1 cellular context compared by ENCODE assay signal in the genomic region with DNA sequence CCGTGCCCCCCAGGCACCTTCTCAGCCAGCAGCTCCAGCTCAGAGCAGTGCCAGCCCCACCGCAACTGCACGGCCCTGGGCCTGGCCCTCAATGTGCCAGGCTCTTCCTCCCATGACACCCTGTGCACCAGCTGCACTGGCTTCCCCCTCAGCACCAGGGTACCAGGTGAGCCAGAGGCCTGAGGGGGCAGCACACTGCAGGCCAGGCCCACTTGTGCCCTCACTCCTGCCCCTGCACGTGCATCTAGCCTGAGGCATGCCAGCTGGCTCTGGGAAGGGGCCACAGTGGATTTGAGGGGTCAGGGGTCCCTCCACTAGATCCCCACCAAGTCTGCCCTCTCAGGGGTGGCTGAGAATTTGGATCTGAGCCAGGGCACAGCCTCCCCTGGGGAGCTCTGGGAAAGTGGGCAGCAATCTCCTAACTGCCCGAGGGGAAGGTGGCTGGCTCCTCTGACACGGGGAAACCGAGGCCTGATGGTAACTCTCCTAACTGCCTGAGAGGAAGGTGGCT.
A peak's percentile ranks its signal among the peaks of the same experiment; 100 is the strongest.
TF ChIP-seq lines count a peak whose summit lies in the region.

No MANE protein-coding gene starts in this region.

TF ChIP-seq in HepG2, 621 proteins besides CTCF, POLR2A, EP300 and RAD21 (continued from another document and continues in another):
- TF ChIP-seq, protein P1, sequence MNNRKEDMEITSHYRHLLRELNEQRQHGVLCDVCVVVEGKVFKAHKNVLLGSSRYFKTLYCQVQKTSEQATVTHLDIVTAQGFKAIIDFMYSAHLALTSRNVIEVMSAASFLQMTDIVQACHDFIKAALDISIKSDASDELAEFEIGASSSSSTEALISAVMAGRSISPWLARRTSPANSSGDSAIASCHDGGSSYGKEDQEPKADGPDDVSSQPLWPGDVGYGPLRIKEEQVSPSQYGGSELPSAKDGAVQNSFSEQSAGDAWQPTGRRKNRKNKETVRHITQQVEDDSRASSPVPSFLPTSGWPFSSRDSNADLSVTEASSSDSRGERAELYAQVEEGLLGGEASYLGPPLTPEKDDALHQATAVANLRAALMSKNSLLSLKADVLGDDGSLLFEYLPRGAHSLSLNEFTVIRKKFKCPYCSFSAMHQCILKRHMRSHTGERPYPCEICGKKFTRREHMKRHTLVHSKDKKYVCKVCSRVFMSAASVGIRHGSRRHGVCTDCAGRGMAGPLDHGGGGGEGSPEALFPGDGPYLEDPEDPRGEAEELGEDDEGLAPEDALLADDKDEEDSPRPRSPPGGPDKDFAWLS (CRISPR knock-in tag; IDR thresholded peaks at IDR 0.05; ENCODE audit: borderline replicate concordance): 0 out of 2 replicates have a peak, but pooled peaks have one; percentile 38
- TF ChIP-seq ZBTB37 (CRISPR knock-in tag; IDR thresholded peaks at IDR 0.05): no peak
- TF ChIP-seq ZNF343 (CRISPR knock-in tag; IDR thresholded peaks at IDR 0.05): no peak; the same call in 1 of the 2 replicates
- no peak for TF ChIP-seq GLI4 (CRISPR knock-in tag; IDR thresholded peaks at IDR 0.05; ENCODE audit: borderline replicate concordance)
- TF ChIP-seq ATM (IDR thresholded peaks at IDR 0.05; ENCODE audit: borderline replicate concordance): no peak
- TF ChIP-seq ZNF550 (CRISPR knock-in tag; IDR thresholded peaks at IDR 0.05; ENCODE audit: borderline replicate concordance): no peak; the same call in 1 of the 2 replicates
- no peak for TF ChIP-seq KLF12 (CRISPR knock-in tag; IDR thresholded peaks at IDR 0.05; ENCODE audit: borderline replicate concordance)
- no peak for TF ChIP-seq RXRB (CRISPR knock-in tag; IDR thresholded peaks at IDR 0.05; ENCODE audit: borderline replicate concordance)
- TF ChIP-seq GATA4 (IDR thresholded peaks at IDR 0.05; ENCODE audit: borderline replicate concordance, low read depth): no peak
- TF ChIP-seq, protein P2, sequence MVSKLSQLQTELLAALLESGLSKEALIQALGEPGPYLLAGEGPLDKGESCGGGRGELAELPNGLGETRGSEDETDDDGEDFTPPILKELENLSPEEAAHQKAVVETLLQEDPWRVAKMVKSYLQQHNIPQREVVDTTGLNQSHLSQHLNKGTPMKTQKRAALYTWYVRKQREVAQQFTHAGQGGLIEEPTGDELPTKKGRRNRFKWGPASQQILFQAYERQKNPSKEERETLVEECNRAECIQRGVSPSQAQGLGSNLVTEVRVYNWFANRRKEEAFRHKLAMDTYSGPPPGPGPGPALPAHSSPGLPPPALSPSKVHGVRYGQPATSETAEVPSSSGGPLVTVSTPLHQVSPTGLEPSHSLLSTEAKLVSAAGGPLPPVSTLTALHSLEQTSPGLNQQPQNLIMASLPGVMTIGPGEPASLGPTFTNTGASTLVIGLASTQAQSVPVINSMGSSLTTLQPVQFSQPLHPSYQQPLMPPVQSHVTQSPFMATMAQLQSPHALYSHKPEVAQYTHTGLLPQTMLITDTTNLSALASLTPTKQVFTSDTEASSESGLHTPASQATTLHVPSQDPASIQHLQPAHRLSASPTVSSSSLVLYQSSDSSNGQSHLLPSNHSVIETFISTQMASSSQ (IDR thresholded peaks at IDR 0.05; ENCODE audit: low read depth): no peak
- TF ChIP-seq, protein P2 (CRISPR knock-in tag; IDR thresholded peaks at IDR 0.05; ENCODE audit: borderline replicate concordance): no peak
- no peak for TF ChIP-seq ZNF773 (CRISPR knock-in tag; IDR thresholded peaks at IDR 0.05; ENCODE audit: borderline replicate concordance)
- no peak for TF ChIP-seq MEIS2 (CRISPR knock-in tag; IDR thresholded peaks at IDR 0.05)
- no peak for TF ChIP-seq ZNF549 (CRISPR knock-in tag; IDR thresholded peaks at IDR 0.05)
- TF ChIP-seq HMG20B (CRISPR knock-in tag; conservative IDR thresholded peaks at IDR 0.05): no peak
- TF ChIP-seq ZFYVE20 (CRISPR knock-in tag; IDR thresholded peaks at IDR 0.05; ENCODE audit: borderline replicate concordance, low read depth): no peak
- no peak for TF ChIP-seq DR1 (CRISPR knock-in tag; IDR thresholded peaks at IDR 0.05)
- no peak for TF ChIP-seq MIXL1 (CRISPR knock-in tag; IDR thresholded peaks at IDR 0.05)
- no peak for TF ChIP-seq ZNF891 (CRISPR knock-in tag; IDR thresholded peaks at IDR 0.05)
- TF ChIP-seq IRX3 (CRISPR knock-in tag; IDR thresholded peaks at IDR 0.05; ENCODE audit: borderline replicate concordance, low read depth): no peak
- TF ChIP-seq ZNF546 (CRISPR knock-in tag; conservative IDR thresholded peaks at IDR 0.05): no peak
- TF ChIP-seq, protein P3, sequence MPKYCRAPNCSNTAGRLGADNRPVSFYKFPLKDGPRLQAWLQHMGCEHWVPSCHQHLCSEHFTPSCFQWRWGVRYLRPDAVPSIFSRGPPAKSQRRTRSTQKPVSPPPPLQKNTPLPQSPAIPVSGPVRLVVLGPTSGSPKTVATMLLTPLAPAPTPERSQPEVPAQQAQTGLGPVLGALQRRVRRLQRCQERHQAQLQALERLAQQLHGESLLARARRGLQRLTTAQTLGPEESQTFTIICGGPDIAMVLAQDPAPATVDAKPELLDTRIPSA (CRISPR knock-in tag; IDR thresholded peaks at IDR 0.05; ENCODE audit: borderline replicate concordance): no peak
- peak; percentile 14; the same call in 1 of the 2 replicates for TF ChIP-seq YEATS4 (CRISPR knock-in tag; IDR thresholded peaks at IDR 0.05; ENCODE audit: borderline replicate concordance)
- TF ChIP-seq, protein P4, sequence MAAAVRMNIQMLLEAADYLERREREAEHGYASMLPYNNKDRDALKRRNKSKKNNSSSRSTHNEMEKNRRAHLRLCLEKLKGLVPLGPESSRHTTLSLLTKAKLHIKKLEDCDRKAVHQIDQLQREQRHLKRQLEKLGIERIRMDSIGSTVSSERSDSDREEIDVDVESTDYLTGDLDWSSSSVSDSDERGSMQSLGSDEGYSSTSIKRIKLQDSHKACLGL (CRISPR knock-in tag; IDR thresholded peaks at IDR 0.05): no peak
- TF ChIP-seq PAWR (CRISPR knock-in tag; IDR thresholded peaks at IDR 0.05; ENCODE audit: borderline replicate concordance): no peak
- TF ChIP-seq, protein P5, sequence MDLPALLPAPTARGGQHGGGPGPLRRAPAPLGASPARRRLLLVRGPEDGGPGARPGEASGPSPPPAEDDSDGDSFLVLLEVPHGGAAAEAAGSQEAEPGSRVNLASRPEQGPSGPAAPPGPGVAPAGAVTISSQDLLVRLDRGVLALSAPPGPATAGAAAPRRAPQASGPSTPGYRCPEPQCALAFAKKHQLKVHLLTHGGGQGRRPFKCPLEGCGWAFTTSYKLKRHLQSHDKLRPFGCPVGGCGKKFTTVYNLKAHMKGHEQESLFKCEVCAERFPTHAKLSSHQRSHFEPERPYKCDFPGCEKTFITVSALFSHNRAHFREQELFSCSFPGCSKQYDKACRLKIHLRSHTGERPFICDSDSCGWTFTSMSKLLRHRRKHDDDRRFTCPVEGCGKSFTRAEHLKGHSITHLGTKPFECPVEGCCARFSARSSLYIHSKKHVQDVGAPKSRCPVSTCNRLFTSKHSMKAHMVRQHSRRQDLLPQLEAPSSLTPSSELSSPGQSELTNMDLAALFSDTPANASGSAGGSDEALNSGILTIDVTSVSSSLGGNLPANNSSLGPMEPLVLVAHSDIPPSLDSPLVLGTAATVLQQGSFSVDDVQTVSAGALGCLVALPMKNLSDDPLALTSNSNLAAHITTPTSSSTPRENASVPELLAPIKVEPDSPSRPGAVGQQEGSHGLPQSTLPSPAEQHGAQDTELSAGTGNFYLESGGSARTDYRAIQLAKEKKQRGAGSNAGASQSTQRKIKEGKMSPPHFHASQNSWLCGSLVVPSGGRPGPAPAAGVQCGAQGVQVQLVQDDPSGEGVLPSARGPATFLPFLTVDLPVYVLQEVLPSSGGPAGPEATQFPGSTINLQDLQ (CRISPR knock-in tag; IDR thresholded peaks at IDR 0.05): peak; percentile 54; the same call in 1 of the 2 replicates
- TF ChIP-seq ZNF451 (CRISPR knock-in tag; IDR thresholded peaks at IDR 0.05): no peak
- TF ChIP-seq ZNF34 (CRISPR knock-in tag; IDR thresholded peaks at IDR 0.05; ENCODE audit: borderline replicate concordance): no peak
- TF ChIP-seq SETDB1 (CRISPR knock-in tag; IDR thresholded peaks at IDR 0.05; ENCODE audit: borderline replicate concordance): no peak
- TF ChIP-seq ZFY (CRISPR knock-in tag; IDR thresholded peaks at IDR 0.05): no peak; the same call in 1 of the 2 replicates
- no peak for TF ChIP-seq GTF2F1 (IDR thresholded peaks at IDR 0.05; ENCODE audit: low read length)
- TF ChIP-seq, protein P6, sequence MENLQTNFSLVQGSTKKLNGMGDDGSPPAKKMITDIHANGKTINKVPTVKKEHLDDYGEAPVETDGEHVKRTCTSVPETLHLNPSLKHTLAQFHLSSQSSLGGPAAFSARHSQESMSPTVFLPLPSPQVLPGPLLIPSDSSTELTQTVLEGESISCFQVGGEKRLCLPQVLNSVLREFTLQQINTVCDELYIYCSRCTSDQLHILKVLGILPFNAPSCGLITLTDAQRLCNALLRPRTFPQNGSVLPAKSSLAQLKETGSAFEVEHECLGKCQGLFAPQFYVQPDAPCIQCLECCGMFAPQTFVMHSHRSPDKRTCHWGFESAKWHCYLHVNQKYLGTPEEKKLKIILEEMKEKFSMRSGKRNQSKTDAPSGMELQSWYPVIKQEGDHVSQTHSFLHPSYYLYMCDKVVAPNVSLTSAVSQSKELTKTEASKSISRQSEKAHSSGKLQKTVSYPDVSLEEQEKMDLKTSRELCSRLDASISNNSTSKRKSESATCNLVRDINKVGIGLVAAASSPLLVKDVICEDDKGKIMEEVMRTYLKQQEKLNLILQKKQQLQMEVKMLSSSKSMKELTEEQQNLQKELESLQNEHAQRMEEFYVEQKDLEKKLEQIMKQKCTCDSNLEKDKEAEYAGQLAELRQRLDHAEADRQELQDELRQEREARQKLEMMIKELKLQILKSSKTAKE (CRISPR knock-in tag; IDR thresholded peaks at IDR 0.05; ENCODE audit: borderline replicate concordance): no peak
- peak; percentile 20; the same call in 1 of the 2 replicates for TF ChIP-seq MATR3 (CRISPR knock-in tag; IDR thresholded peaks at IDR 0.05)
- no peak for TF ChIP-seq ZNF383 (CRISPR knock-in tag; IDR thresholded peaks at IDR 0.05; ENCODE audit: borderline replicate concordance)
- TF ChIP-seq, protein P7, sequence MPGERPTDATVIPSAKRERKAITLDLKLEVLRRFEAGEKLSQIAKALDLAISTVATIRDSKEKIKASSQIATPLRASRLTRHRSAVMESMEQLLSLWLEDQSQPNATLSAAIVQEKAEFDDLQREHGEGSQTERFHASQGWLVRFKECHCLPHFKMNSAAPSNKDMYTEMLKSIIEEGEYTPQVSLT (CRISPR knock-in tag; IDR thresholded peaks at IDR 0.05; ENCODE audit: borderline replicate concordance, low read depth): no peak
- no peak for TF ChIP-seq SYNCRIP (IDR thresholded peaks at IDR 0.05; ENCODE audit: insufficient read depth, low read depth, low read length)
- TF ChIP-seq BORCS8-MEF2B (CRISPR knock-in tag; IDR thresholded peaks at IDR 0.05): no peak; the same call in 1 of the 2 replicates
- no peak for TF ChIP-seq ZFP62 (CRISPR knock-in tag; IDR thresholded peaks at IDR 0.05)
- TF ChIP-seq JDP2 (CRISPR knock-in tag; IDR thresholded peaks at IDR 0.05; ENCODE audit: borderline replicate concordance): no peak
- TF ChIP-seq ZIK1 (CRISPR knock-in tag; IDR thresholded peaks at IDR 0.05; ENCODE audit: borderline replicate concordance, low read depth): no peak
- no peak for TF ChIP-seq ZFP36L1 (CRISPR knock-in tag; IDR thresholded peaks at IDR 0.05)
- no peak for TF ChIP-seq ZNF20 (CRISPR knock-in tag; IDR thresholded peaks at IDR 0.05)
- 0 out of 2 replicates have a peak, but pooled peaks have one; percentile 59 for TF ChIP-seq ZZZ3 (CRISPR knock-in tag; IDR thresholded peaks at IDR 0.05; ENCODE audit: borderline replicate concordance)
- TF ChIP-seq RAD51 (IDR thresholded peaks at IDR 0.05; ENCODE audit: borderline replicate concordance): no peak
- no peak for TF ChIP-seq ZNF264 (CRISPR knock-in tag; IDR thresholded peaks at IDR 0.05)
- no peak for TF ChIP-seq FOXA3 (CRISPR knock-in tag; IDR thresholded peaks at IDR 0.05)
- no peak for TF ChIP-seq KMT2B (CRISPR knock-in tag; IDR thresholded peaks at IDR 0.05)
- no peak for TF ChIP-seq SNRNP70 (IDR thresholded peaks at IDR 0.05; ENCODE audit: low read depth, low read length)
- no peak for TF ChIP-seq SP140L (CRISPR knock-in tag; IDR thresholded peaks at IDR 0.05; ENCODE audit: borderline replicate concordance)
